ENCODE assay signal across 10 cellular contexts in genomic region chr3:51340311-51340829, GRCh38. TPM values are rescaled to one million over a fixed set of nuclear protein-coding genes. Genes with fewer than 3 reads are reported as not detected.
DNase-seq lines count a peak whose midpoint lies in the region; ATAC-seq and TF ChIP-seq lines count a peak whose summit lies in the region.
"Had no signal": no experiment of that assay in that cellular context is flagged by ENCODE, and none has a peak within 500 bp of the region (broad histone marks: within the 10 kb centered on the region; RNA-seq: fewer than 3 reads in every experiment).

No MANE protein-coding gene starts in this region.

- H3K9me3 ChIP-seq in HUES6 (ENCODE audit: control insufficient read depth, insufficient read depth, low read depth, low read length) (no peaks in the 10 kb centered on the region), testis (no peaks in the 10 kb centered on the region)

- no peak for ATAC-seq in activated CD4-positive, CD25-positive, alpha-beta regulatory T cell treated with anti-CD3 and anti-CD28 coated beads, Interleukin-2, amount 50 U/mL, for 24 hours

- H3K4me1 ChIP-seq in HUES6 (ENCODE audit: control insufficient read depth, insufficient read depth, low read length) (peaks cover 16% of the 10 kb centered on the region), testis (no peaks in the 10 kb centered on the region)

- no peak for TF ChIP-seq POLR2A in testis (IDR thresholded peaks at IDR 0.05)

- no peaks in the 10 kb centered on the region for H3K27me3 ChIP-seq in HUES6 (ENCODE audit: control insufficient read depth, insufficient read depth, low read length)
- no peaks in the 10 kb centered on the region for H3K27me3 ChIP-seq in testis

- H3K4me3 ChIP-seq in HUES6 (ENCODE audit: low read depth, low read length) = no peak overlapping the region; the same call in 1 of the 2 replicates
- no peak overlapping the region for H3K4me3 ChIP-seq in testis

- H3K36me3 ChIP-seq in HUES6 (ENCODE audit: control insufficient read depth, insufficient read depth, low read length) (peaks cover 16% of the 10 kb centered on the region; the same call in 1 of the 2 replicates), testis (ENCODE audit: low read depth, missing control alignments) (no peaks in the 10 kb centered on the region)

- H3K27ac ChIP-seq in HUES6 (ENCODE audit: low read depth, low read length) (peak overlapping the region; percentile 60; the same call in 1 of the 2 replicates), testis (no peak overlapping the region)

- WGBS in testis, 2 donors = 41 to 56% methylated on average over 2 of the region's 2 CpGs

- H3K9ac ChIP-seq in HUES6 (ENCODE audit: low read length) = no peak overlapping the region

- peak; percentile 49 for DNase-seq in brain pericyte (ENCODE audit: low read depth, low spot score)
- peak; percentile 89 for DNase-seq in islet precursor cell
- peak; percentile 12 for DNase-seq in testis
- DNase-seq in activated CD4-positive, alpha-beta T cell treated with anti-CD3 and anti-CD28 coated beads for 4 hours = no peak
- DNase-seq in NCI-H1092 treated with DMSO at 0.1 percent for 48 hours (lab: John Stamatoyannopoulos, UW) = no peak
- DNase-seq in SKM-1 treated with dmso at 0.1 percent for 144 hours (lab: John Stamatoyannopoulos, UW; ENCODE audit: unreplicated experiment) = no peak
- DNase-seq: activated B cell treated with CpG ODN at 0.5 μM for 24 hours, naive B cell had no signal

- no peak for TF ChIP-seq CTCF in testis (IDR thresholded peaks at IDR 0.05)

- intact Hi-C loops in testis (cut with DNase I; ENCODE audit: low total_unique reads) = no loop called here

RNA-seq across cellular contexts. Expression of gene MANF, which starts 44.7 kb away (rescaled TPM):
- 10 to 100 TPM; 48.6 to 62.8 TPM for total RNA-seq in testis
- polyA plus RNA-seq in testis (ENCODE audit: insufficient read depth, low read depth, low replicate concordance) = 167 TPM

RNA-seq across cellular contexts. Expression of gene RBM15B, which starts 50.7 kb away (rescaled TPM):
- total RNA-seq in testis = 10 to 100 TPM; 33.9 to 41.4 TPM
- polyA plus RNA-seq in testis (ENCODE audit: insufficient read depth, low read depth, low replicate concordance) = 27.1 TPM

Comparison
In these comparisons a context has a peak if more than half of its experiments do, and no peak if none do; other contexts are left out.
1. DNase-seq: peak in brain pericyte (single experiment), islet precursor cell (single experiment) and testis (single experiment); none in activated CD4-positive, alpha-beta T cell treated with anti-CD3 and anti-CD28 coated beads for 4 hours (0 of 2), NCI-H1092 treated with DMSO at 0.1 percent for 48 hours (single experiment) and SKM-1 treated with dmso at 0.1 percent for 144 hours (single experiment).